ENCODE assay signal across 19 cellular contexts in genomic region chr6:170229851-170230519, GRCh38.
"Had no signal": no experiment of that assay in that cellular context is flagged by ENCODE, and none has a peak within 500 bp of the region (broad histone marks: within the 10 kb centered on the region; RNA-seq: fewer than 3 reads in every experiment).

No MANE protein-coding gene starts in this region.

- DNase-seq: activated CD4-positive, alpha-beta T cell treated with anti-CD3 and anti-CD28 coated beads, Interleukin-2, amount 50 U/mL, for 48 hours; activated naive CD4-positive, alpha-beta T cell; activated naive CD8-positive, alpha-beta T cell treated with anti-CD3 and anti-CD28 coated beads for 36 hours; activated T-cell treated with anti-CD3 and anti-CD28 coated beads for 4 hours; amniotic stem cell; effector memory CD8-positive, alpha-beta T cell; esophagus squamous epithelium; hippocampal formation; mucosa of descending colon; retina; stimulated activated CD4-positive, alpha-beta T cell treated with anti-CD3 and anti-CD28 coated beads, Interleukin-2, amount 100 ng/mL, for 48 hours; testis had no signal

- ATAC-seq: effector memory CD8-positive, alpha-beta T cell; left lobe of liver; mucosa of descending colon; naive thymus-derived CD8-positive, alpha-beta T cell had no signal

- H3K27me3 ChIP-seq: cardiac muscle cell, testis had no signal

- H3K4me1 ChIP-seq: parathyroid adenoma, testis had no signal

- H3K36me3 ChIP-seq: cardiac muscle cell, esophagus squamous epithelium had no signal

- H3K9me3 ChIP-seq: esophagus squamous epithelium, mucosa of descending colon, testis had no signal

- H3K9ac ChIP-seq: parathyroid adenoma had no signal

- H2AFZ ChIP-seq: parathyroid adenoma had no signal

- H3K4me3 ChIP-seq: cardiac muscle cell, esophagus squamous epithelium, mucosa of descending colon, skin epidermis, testis had no signal

- FAIRE-seq: islet of Langerhans, TTC549 had no signal

- H3K27ac ChIP-seq: cardiac muscle cell, esophagus squamous epithelium, parathyroid adenoma, skin epidermis, testis had no signal
